Comparison of ENCODE assay signal across 9 cellular contexts in the genomic region with DNA sequence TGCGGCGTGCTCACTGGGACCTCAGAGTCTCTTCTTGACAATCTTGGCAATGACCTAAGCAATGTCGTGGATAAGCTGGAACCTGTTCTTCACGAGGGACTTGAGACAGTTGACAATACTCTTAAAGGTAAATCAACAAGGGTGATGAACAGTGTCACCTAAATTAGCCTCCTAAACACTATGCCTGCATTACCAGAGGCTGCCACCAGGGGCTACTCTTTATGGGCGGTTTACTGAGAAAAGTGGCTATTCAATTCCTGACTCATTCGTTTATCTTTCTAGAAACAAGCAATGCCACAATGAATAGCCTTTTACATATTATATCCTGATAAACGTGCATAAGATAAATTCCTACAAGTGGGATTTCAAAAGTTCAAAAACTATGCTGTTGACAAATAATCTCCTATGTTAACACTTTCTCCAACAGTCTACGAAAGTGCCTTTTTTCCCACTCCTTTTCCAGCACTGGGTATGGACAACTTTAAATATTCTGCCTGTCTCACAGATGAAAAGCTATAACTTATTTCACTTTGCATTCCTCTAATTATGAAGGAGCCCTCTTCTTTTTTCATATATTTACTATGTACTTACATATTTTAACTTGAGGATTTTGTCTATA. TPM values are rescaled to one million over a fixed set of nuclear protein-coding genes. Genes with fewer than 3 reads are reported as not detected.
DNase-seq lines count a peak whose midpoint lies in the region; ATAC-seq and TF ChIP-seq lines count a peak whose summit lies in the region.
"Had no signal": no experiment of that assay in that cellular context is flagged by ENCODE, and none has a peak within 500 bp of the region (broad histone marks: within the 10 kb centered on the region; RNA-seq: fewer than 3 reads in every experiment).

No MANE protein-coding gene starts in this region.

- H3K4me1 Mint-ChIP-seq in neural progenitor cell = peaks cover 6% of the 10 kb centered on the region

- H3K27me3 Mint-ChIP-seq in neural progenitor cell (ENCODE audit: insufficient read depth, low read depth) = peaks cover 13% of the 10 kb centered on the region

- H3K27ac ChIP-seq in neural progenitor cell = no peak overlapping the region

- peak; percentile 12 for DNase-seq in COLO668 (lab: John Stamatoyannopoulos, UW; ENCODE audit: unreplicated experiment)
- DNase-seq in HK-2 (ENCODE audit: unreplicated experiment) = peak; percentile 16
- peak; percentile 1 for DNase-seq in amniotic epithelial cell (ENCODE audit: low read depth)
- peak; percentile 32 for DNase-seq in neural progenitor cell (ENCODE audit: low spot score)
- DNase-seq in HuH-7 (ENCODE audit: low spot score) = no peak
- DNase-seq in AG08396 (ENCODE audit: low spot score) = no peak
- DNase-seq: kidney had no signal

- H3K9ac ChIP-seq in neural progenitor cell = no peak overlapping the region

- H2AFZ ChIP-seq in neural progenitor cell (replicated peaks) = no peak overlapping the region

- H3K9me3 ChIP-seq in neural progenitor cell (ENCODE audit: low read depth) = peaks cover 8% of the 10 kb centered on the region

- no peak for ATAC-seq in HG02840 (IDR thresholded peaks at IDR 0.05; ENCODE audit: low FRiP score, unreplicated experiment)
- no peak for ATAC-seq in GM21381 (IDR thresholded peaks at IDR 0.05; ENCODE audit: unreplicated experiment)

- TF ChIP-seq CTCF in neural progenitor cell (IDR thresholded peaks at IDR 0.05) = peak; percentile 64

- H3K27ac Mint-ChIP-seq in neural progenitor cell = no peak overlapping the region

- H3F3A ChIP-seq in neural progenitor cell (ENCODE audit: low read depth) = no peaks in the 10 kb centered on the region

- H3K79me2 ChIP-seq in neural progenitor cell (ENCODE audit: low read depth) = no peaks in the 10 kb centered on the region

- H3K4me1 ChIP-seq in neural progenitor cell = no peaks in the 10 kb centered on the region

- no peak overlapping the region for H3K4me3 ChIP-seq in neural progenitor cell

- H3K36me3 Mint-ChIP-seq in neural progenitor cell = no peaks in the 10 kb centered on the region

- H4K20me1 ChIP-seq in neural progenitor cell (ENCODE audit: low read depth) = no peaks in the 10 kb centered on the region

- no peaks in the 10 kb centered on the region for H3K27me3 ChIP-seq in neural progenitor cell

- H3K4me3 Mint-ChIP-seq in neural progenitor cell = no peak overlapping the region

- H3K36me3 ChIP-seq in neural progenitor cell = no peaks in the 10 kb centered on the region

- no peak overlapping the region for H3K4me2 ChIP-seq in neural progenitor cell

- peaks cover 13% of the 10 kb centered on the region for H3K9me3 Mint-ChIP-seq in neural progenitor cell

RNA-seq across cellular contexts. Expression of gene BPIFA2, which starts 1.3 kb away (rescaled TPM):
- total RNA-seq in neural progenitor cell (ENCODE audit: low replicate concordance) = not detected in 2 replicates
- total RNA-seq: kidney had no signal

RNA-seq across cellular contexts. Expression of gene BPIFA3, which starts 47.9 kb away (rescaled TPM):
- total RNA-seq in neural progenitor cell (ENCODE audit: low replicate concordance) = not detected in 2 replicates
- total RNA-seq: kidney had no signal

Comparison
In these comparisons a context has a peak if more than half of its experiments do, and no peak if none do; other contexts are left out.
1. DNase-seq: peak in COLO668 (single experiment), HK-2 (single experiment), amniotic epithelial cell (single experiment) and neural progenitor cell (single experiment); none in HuH-7 (single experiment) and AG08396 (single experiment).